In genomic region chr9:93111001-93111370, GRCh38 we compare ENCODE assay signal across 1 cellular context.
TF ChIP-seq lines count a peak whose summit lies in the region.

No MANE protein-coding gene starts in this region.

TF ChIP-seq in WTC11, 78 proteins besides CTCF, POLR2A, EP300 and RAD21 (continued from another document):
- TF ChIP-seq ARID4B (CRISPR knock-in tag; IDR thresholded peaks at IDR 0.05; ENCODE audit: borderline replicate concordance) (no peak), GRHL2 (CRISPR knock-in tag; IDR thresholded peaks at IDR 0.05; ENCODE audit: insufficient replicate concordance, severe bottlenecking) (no peak), ZNF532 (CRISPR knock-in tag; IDR thresholded peaks at IDR 0.05; ENCODE audit: borderline replicate concordance) (no peak), RELA (CRISPR knock-in tag; IDR thresholded peaks at IDR 0.05; ENCODE audit: borderline replicate concordance) (no peak), CREB1 (CRISPR knock-in tag; IDR thresholded peaks at IDR 0.05) (no peak), ZBTB43 (CRISPR knock-in tag; IDR thresholded peaks at IDR 0.05) (no peak), FOXP1 (CRISPR knock-in tag; IDR thresholded peaks at IDR 0.05; ENCODE audit: borderline replicate concordance) (no peak), TP53 (CRISPR knock-in tag; IDR thresholded peaks at IDR 0.05) (no peak), ZNF138 (CRISPR knock-in tag; conservative IDR thresholded peaks at IDR 0.05) (no peak)
